9 cellular contexts compared by ENCODE assay signal in the genomic region with DNA sequence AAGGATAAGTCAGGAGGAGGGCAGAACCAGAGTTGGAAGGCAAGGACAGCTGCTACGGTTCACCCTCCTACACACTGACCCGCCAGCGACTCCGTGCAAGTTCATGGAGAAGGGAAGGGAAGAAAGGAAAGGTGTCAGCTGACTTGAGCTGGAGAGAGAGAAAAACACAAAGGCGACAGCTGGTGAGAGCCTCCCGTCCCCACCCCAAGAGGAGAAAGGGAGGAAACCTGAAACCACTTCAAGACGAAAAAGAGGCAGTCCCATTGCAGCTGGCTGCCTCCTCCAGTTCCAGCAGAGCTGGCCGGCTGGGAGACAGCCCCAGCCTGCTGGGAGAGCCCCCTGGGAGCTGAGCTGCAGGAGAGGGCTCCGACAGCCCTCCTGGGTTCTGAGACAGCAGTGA.
DNase-seq lines count a peak whose midpoint lies in the region; ATAC-seq and TF ChIP-seq lines count a peak whose summit lies in the region.
"Had no signal": no experiment of that assay in that cellular context is flagged by ENCODE, and none has a peak within 500 bp of the region (broad histone marks: within the 10 kb centered on the region; RNA-seq: fewer than 3 reads in every experiment).

No MANE protein-coding gene starts in this region.

- TF ChIP-seq CTCF in astrocyte of the cerebellum (IDR thresholded peaks at IDR 0.05; ENCODE audit: low read depth, low read length, missing control alignments) (no peak), thyroid gland (IDR thresholded peaks at IDR 0.05) (no peak)

- H3K9me3 ChIP-seq in BLaER1 (no peaks in the 10 kb centered on the region), thyroid gland (no peaks in the 10 kb centered on the region)

- peak overlapping the region; percentile 82 for H3K4me2 ChIP-seq in BLaER1

- no peak overlapping the region for H3K27ac ChIP-seq in BLaER1
- H3K27ac ChIP-seq in thyroid gland: peak overlapping the region in 2 of 3 donors; percentile 20 to 45

- 7 to 18% methylated on average over 9 of the region's 9 CpGs for WGBS in thyroid gland, 2 donors

- in situ Hi-C loops in astrocyte of the cerebellum (cut with HindIII; ENCODE audit: low sequenced_read_pairs): no loop called here

- peak overlapping the region; percentile 27; the same call in 1 of the 2 replicates for H3K9ac ChIP-seq in BLaER1

- intact Hi-C loops in thyroid gland (cut with DNase I): loop anchor here (10.0 kb wide), 1 partner anchor 75 kb away; the partner anchor contains the start of gene PARD3

- ATAC-seq in GM18505 (IDR thresholded peaks at IDR 0.05; ENCODE audit: unreplicated experiment): no peak
- ATAC-seq in HG02759 (IDR thresholded peaks at IDR 0.05; ENCODE audit: unreplicated experiment): no peak

- peaks cover 97% of the 10 kb centered on the region for H4K20me1 ChIP-seq in BLaER1

- H3K36me3 ChIP-seq in BLaER1 (no peaks in the 10 kb centered on the region), thyroid gland (no peaks in the 10 kb centered on the region)

- H3K4me1 ChIP-seq in BLaER1 (peaks cover 69% of the 10 kb centered on the region), thyroid gland (peaks cover 22 to 29% of the 10 kb centered on the region in 2 donors)

- H3K4me3 ChIP-seq in BLaER1: no peak overlapping the region
- peak overlapping the region; percentile 9 for H3K4me3 ChIP-seq in astrocyte of the cerebellum (ENCODE audit: low read depth, low read length)
- no peak overlapping the region for H3K4me3 ChIP-seq in thyroid gland (replicated peaks in 1 of 3)

- no peaks in the 10 kb centered on the region for H3K27me3 ChIP-seq in BLaER1
- no peaks in the 10 kb centered on the region for H3K27me3 ChIP-seq in thyroid gland

- DNase-seq in NCI-H1436 treated with DMSO at 0.1 percent for 48 hours (lab: John Stamatoyannopoulos, UW) (peak; percentile 81), astrocyte of the cerebellum (ENCODE audit: low read depth) (peak; percentile 45), iPS-NIHi7 (ENCODE audit: extremely low spot score) (peak; percentile 86), thyroid gland (peak; percentile 77 to 82)
- no peak for DNase-seq in stimulated activated CD8-positive, alpha-beta memory T cell treated with anti-CD3 and anti-CD28 coated beads, Interleukin-4, amount 100 ng/mL, for 48 hours
- DNase-seq: activated naive CD8-positive, alpha-beta T cell treated with anti-CD3 and anti-CD28 coated beads, Interleukin-2, amount 10 ng/mL, durations not matched to agents 7 days and 5 days had no signal

- TF ChIP-seq POLR2A in thyroid gland (IDR thresholded peaks at IDR 0.05): peak in 1 of 2 donors; percentile 56
- TF ChIP-seq POLR2A in GM18505 (IDR thresholded peaks at IDR 0.05; ENCODE audit: borderline replicate concordance, extremely low read depth, insufficient read depth, insufficient read length): no peak
